9 cellular contexts compared by ENCODE assay signal in genomic region chr17:81834831-81835267, GRCh38. TPM values are rescaled to one million over a fixed set of nuclear protein-coding genes. Genes with fewer than 3 reads are reported as not detected.
A peak's percentile ranks its signal among the peaks of the same experiment; 100 is the strongest.
DNase-seq lines count a peak whose midpoint lies in the region; ATAC-seq and TF ChIP-seq lines count a peak whose summit lies in the region.
"Had no signal": no experiment of that assay in that cellular context is flagged by ENCODE, and none has a peak within 500 bp of the region (broad histone marks: within the 10 kb centered on the region; RNA-seq: fewer than 3 reads in every experiment).

Gene PPP1R27, minus strand, starts transcription at chr17:81835050. Its CDS starts 97 bp downstream, at chr17:81834953.

- no peaks in the 10 kb centered on the region for H3K27me3 Mint-ChIP-seq in activated CD4-positive, alpha-beta memory T cell treated with anti-CD3 and anti-CD28 coated beads, Interleukin-2, amount 10 ng/mL, durations not matched to agents 7 days and 5 days

- H3K9ac ChIP-seq in iPS-15b (ENCODE audit: low read depth, low read length): peak within 1 kb of the TSS; percentile 92

- H3K4me3 ChIP-seq in iPS-15b (ENCODE audit: low read depth, low read length): peak within 1 kb of the TSS; percentile 84
- no peak within 1 kb of the TSS for H3K4me3 ChIP-seq in lower leg skin (ENCODE audit: low read depth, poor library complexity, severe bottlenecking)

- intact Hi-C loops in lower leg skin (cut with DNase I; ENCODE audit: low total_unique reads): no loop called here

- peaks cover 27% of the 10 kb centered on the region for H3K4me1 Mint-ChIP-seq in activated CD4-positive, alpha-beta memory T cell treated with anti-CD3 and anti-CD28 coated beads, Interleukin-2, amount 10 ng/mL, durations not matched to agents 7 days and 5 days
- H3K4me1 Mint-ChIP-seq in stimulated activated effector memory CD8-positive, alpha-beta T cell treated with anti-CD3 and anti-CD28 coated beads, Interleukin-12 subunit alpha, Interleukin-12 subunit beta, amount 100 ng/mL, for 72 hours: peaks cover 16% of the 10 kb centered on the region

- POLR2A ChIA-PET in activated CD4-positive, alpha-beta memory T cell treated with anti-CD3 and anti-CD28 coated beads, Interleukin-2, amount 10 ng/mL, durations not matched to agents 7 days and 5 days (lab: Charles Lee): interaction anchor here (0.9 to 4.9 kb wide), 6 partner anchors 8 to 132 kb away, joined by 3 to 41 read pairs (median 15); partner anchors contain the start of genes ARHGDIA, MRPL12 and P4HB

- no peaks in the 10 kb centered on the region for H3K27me3 ChIP-seq in iPS-15b (ENCODE audit: control insufficient read depth, insufficient read depth, low read length)

- H3K27ac Mint-ChIP-seq in activated CD4-positive, alpha-beta memory T cell treated with anti-CD3 and anti-CD28 coated beads, Interleukin-2, amount 10 ng/mL, durations not matched to agents 7 days and 5 days: peak within 1 kb of the TSS; percentile 70
- H3K27ac Mint-ChIP-seq in stimulated activated effector memory CD8-positive, alpha-beta T cell treated with anti-CD3 and anti-CD28 coated beads, Interleukin-12 subunit alpha, Interleukin-12 subunit beta, amount 100 ng/mL, for 72 hours: peak within 1 kb of the TSS; percentile 84

- H3K36me3 ChIP-seq in iPS-15b (ENCODE audit: control insufficient read depth, insufficient read depth, low read length): no peaks in the 10 kb centered on the region

- WGBS in lower leg skin, 2 donors: 93 to 94% methylated on average over 25 to 26 of the region's 26 CpGs

- DNase-seq in SIG-M5 treated with dmso at 0.1 percent for 504 hours (lab: John Stamatoyannopoulos, UW; ENCODE audit: unreplicated experiment) (peak; percentile 84), SIG-M5 (lab: John Stamatoyannopoulos, UW) (no peak), lower leg skin (ENCODE audit: low spot score in 2 of 2) (no peak)
- DNase-seq in activated CD4-positive, alpha-beta memory T cell treated with anti-CD3 and anti-CD28 coated beads, Interleukin-2, amount 10 ng/mL, durations not matched to agents 7 days and 5 days: no peak
- DNase-seq in stimulated activated effector memory CD8-positive, alpha-beta T cell treated with anti-CD3 and anti-CD28 coated beads, Interleukin-12 subunit alpha, Interleukin-12 subunit beta, amount 100 ng/mL, for 72 hours (ENCODE audit: low spot score in 2 of 2): no peak
- DNase-seq in stimulated activated CD4-positive, alpha-beta T cell treated with anti-CD3 and anti-CD28 coated beads, Interleukin-4, amount 100 ng/mL, for 24 hours: no peak

- no peaks in the 10 kb centered on the region for H3K4me1 ChIP-seq in iPS-15b (ENCODE audit: control insufficient read depth, insufficient read depth, low read length)

- H3K4me3 Mint-ChIP-seq in activated CD4-positive, alpha-beta memory T cell treated with anti-CD3 and anti-CD28 coated beads, Interleukin-2, amount 10 ng/mL, durations not matched to agents 7 days and 5 days: peak within 1 kb of the TSS; percentile 75
- H3K4me3 Mint-ChIP-seq in stimulated activated effector memory CD8-positive, alpha-beta T cell treated with anti-CD3 and anti-CD28 coated beads, Interleukin-12 subunit alpha, Interleukin-12 subunit beta, amount 100 ng/mL, for 72 hours: peak within 1 kb of the TSS; percentile 98

- no peak for TF ChIP-seq POLR2A in lower leg skin (IDR thresholded peaks at IDR 0.05)

- H3K9me3 ChIP-seq in iPS-15b (ENCODE audit: control insufficient read depth, insufficient read depth, low read length): no peaks in the 10 kb centered on the region

- H3K36me3 Mint-ChIP-seq in activated CD4-positive, alpha-beta memory T cell treated with anti-CD3 and anti-CD28 coated beads, Interleukin-2, amount 10 ng/mL, durations not matched to agents 7 days and 5 days (ENCODE audit: low read depth): peaks cover 2% of the 10 kb centered on the region
- H3K36me3 Mint-ChIP-seq in stimulated activated effector memory CD8-positive, alpha-beta T cell treated with anti-CD3 and anti-CD28 coated beads, Interleukin-12 subunit alpha, Interleukin-12 subunit beta, amount 100 ng/mL, for 72 hours: peaks cover 17% of the 10 kb centered on the region

- ATAC-seq in stimulated activated effector memory CD8-positive, alpha-beta T cell treated with anti-CD3 and anti-CD28 coated beads, Interleukin-12 subunit alpha, Interleukin-12 subunit beta, amount 100 ng/mL, for 72 hours: no peak
- ATAC-seq in HG02798 (IDR thresholded peaks at IDR 0.05; ENCODE audit: poor library complexity, unreplicated experiment): no peak

- no peaks in the 10 kb centered on the region for H3K9me3 Mint-ChIP-seq in activated CD4-positive, alpha-beta memory T cell treated with anti-CD3 and anti-CD28 coated beads, Interleukin-2, amount 10 ng/mL, durations not matched to agents 7 days and 5 days
- no peaks in the 10 kb centered on the region for H3K9me3 Mint-ChIP-seq in stimulated activated effector memory CD8-positive, alpha-beta T cell treated with anti-CD3 and anti-CD28 coated beads, Interleukin-12 subunit alpha, Interleukin-12 subunit beta, amount 100 ng/mL, for 72 hours

- CTCF ChIA-PET in activated CD4-positive, alpha-beta memory T cell treated with anti-CD3 and anti-CD28 coated beads, Interleukin-2, amount 10 ng/mL, durations not matched to agents 7 days and 5 days (lab: Charles Lee): interaction anchor here (1.9 kb wide), 1 partner anchor 25 kb away, joined by 5 read pairs; no protein-coding TSS in a partner anchor

- TF ChIP-seq CTCF in lower leg skin (IDR thresholded peaks at IDR 0.05): no peak

RNA-seq across cellular contexts. Expression of gene PPP1R27, which starts in this region (rescaled TPM):
- total RNA-seq in activated CD4-positive, alpha-beta memory T cell treated with anti-CD3 and anti-CD28 coated beads, Interleukin-2, amount 10 ng/mL, durations not matched to agents 7 days and 5 days: not detected
- total RNA-seq in lower leg skin: under 1 TPM in 1 of 4 donors, not detected in 3; 0.36 TPM
- total RNA-seq: A172 had no signal
